In genomic region chr13:21884965-21885567, GRCh38 we compare ENCODE assay signal across 1 cellular context.
TF ChIP-seq lines count a peak whose summit lies in the region.

No MANE protein-coding gene starts in this region.

TF ChIP-seq in GM23338, 12 proteins besides CTCF, POLR2A, EP300 and RAD21 (continued from another document):
- TF ChIP-seq, protein P1, sequence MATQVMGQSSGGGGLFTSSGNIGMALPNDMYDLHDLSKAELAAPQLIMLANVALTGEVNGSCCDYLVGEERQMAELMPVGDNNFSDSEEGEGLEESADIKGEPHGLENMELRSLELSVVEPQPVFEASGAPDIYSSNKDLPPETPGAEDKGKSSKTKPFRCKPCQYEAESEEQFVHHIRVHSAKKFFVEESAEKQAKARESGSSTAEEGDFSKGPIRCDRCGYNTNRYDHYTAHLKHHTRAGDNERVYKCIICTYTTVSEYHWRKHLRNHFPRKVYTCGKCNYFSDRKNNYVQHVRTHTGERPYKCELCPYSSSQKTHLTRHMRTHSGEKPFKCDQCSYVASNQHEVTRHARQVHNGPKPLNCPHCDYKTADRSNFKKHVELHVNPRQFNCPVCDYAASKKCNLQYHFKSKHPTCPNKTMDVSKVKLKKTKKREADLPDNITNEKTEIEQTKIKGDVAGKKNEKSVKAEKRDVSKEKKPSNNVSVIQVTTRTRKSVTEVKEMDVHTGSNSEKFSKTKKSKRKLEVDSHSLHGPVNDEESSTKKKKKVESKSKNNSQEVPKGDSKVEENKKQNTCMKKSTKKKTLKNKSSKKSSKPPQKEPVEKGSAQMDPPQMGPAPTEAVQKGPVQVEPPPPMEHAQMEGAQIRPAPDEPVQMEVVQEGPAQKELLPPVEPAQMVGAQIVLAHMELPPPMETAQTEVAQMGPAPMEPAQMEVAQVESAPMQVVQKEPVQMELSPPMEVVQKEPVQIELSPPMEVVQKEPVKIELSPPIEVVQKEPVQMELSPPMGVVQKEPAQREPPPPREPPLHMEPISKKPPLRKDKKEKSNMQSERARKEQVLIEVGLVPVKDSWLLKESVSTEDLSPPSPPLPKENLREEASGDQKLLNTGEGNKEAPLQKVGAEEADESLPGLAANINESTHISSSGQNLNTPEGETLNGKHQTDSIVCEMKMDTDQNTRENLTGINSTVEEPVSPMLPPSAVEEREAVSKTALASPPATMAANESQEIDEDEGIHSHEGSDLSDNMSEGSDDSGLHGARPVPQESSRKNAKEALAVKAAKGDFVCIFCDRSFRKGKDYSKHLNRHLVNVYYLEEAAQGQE (IDR thresholded peaks at IDR 0.05; ENCODE audit: unreplicated experiment), result no peak
- no peak for TF ChIP-seq EZH2phosphoT487 (IDR thresholded peaks at IDR 0.05; ENCODE audit: unreplicated experiment)
- TF ChIP-seq EZH2 (IDR thresholded peaks at IDR 0.05; ENCODE audit: low read depth, unreplicated experiment), result no peak
